Comparison of ENCODE assay signal across 8 cellular contexts in the genomic region with DNA sequence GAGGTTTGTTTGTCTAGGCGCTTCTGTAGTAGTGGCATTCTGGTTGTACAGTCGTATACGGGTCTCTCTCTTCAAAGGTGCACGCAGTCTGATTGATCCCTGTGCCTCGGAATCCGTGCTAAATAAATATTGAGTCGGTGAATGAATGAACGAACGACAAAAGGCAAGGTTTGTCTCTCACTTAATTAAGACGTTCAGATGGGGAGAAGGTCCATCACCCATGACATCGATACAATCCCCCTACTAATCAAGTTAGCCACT.
DNase-seq lines count a peak whose midpoint lies in the region; ATAC-seq, FAIRE-seq and TF ChIP-seq lines count a peak whose summit lies in the region.

No MANE protein-coding gene starts in this region.

- no peak for TF ChIP-seq CTCF in astrocyte of the spinal cord (IDR thresholded peaks at IDR 0.05; ENCODE audit: low read depth, low read length)

- H3K27me3 ChIP-seq in mucosa of rectum (ENCODE audit: control insufficient read depth in 2 of 2, insufficient read depth in 2 of 2, low read length in 2 of 2): no peaks in the 10 kb centered on the region

- no peaks in the 10 kb centered on the region for H3K9me3 ChIP-seq in mucosa of rectum (ENCODE audit: control insufficient read depth in 2 of 2, low read length in 2 of 2)

- in situ Hi-C loops in astrocyte of the spinal cord (cut with HindIII; ENCODE audit: low sequenced_read_pairs): no loop called here

- no peaks in the 10 kb centered on the region for H3K36me3 ChIP-seq in mucosa of rectum (ENCODE audit: control insufficient read depth in 2 of 2, insufficient read depth in 2 of 2, low read length in 2 of 2)

- DNase-seq in astrocyte of the spinal cord (ENCODE audit: low read depth, low spot score) (no peak), RCC 7860 (ENCODE audit: low spot score) (no peak), germinal center (ENCODE audit: low spot score) (no peak)
- DNase-seq in central memory CD4-positive, alpha-beta T cell: no peak
- no peak for DNase-seq in NK-92 treated with Interleukin-12 subunit alpha and Interleukin-12 subunit beta, amount 100 ng/mL, for 24 hours (lab: John Stamatoyannopoulos, UW)

- peak overlapping the region in 1 of 2 donors; percentile 97 for H3K27ac ChIP-seq in mucosa of rectum (ENCODE audit: low read depth in 2 of 2, low read length in 2 of 2)

- H3K4me1 ChIP-seq in mucosa of rectum (ENCODE audit: control insufficient read depth in 2 of 2, insufficient read depth in 2 of 2, low read length in 2 of 2): peaks cover 5 to 15% of the 10 kb centered on the region in 2 donors

- H3K9ac ChIP-seq in mucosa of rectum (ENCODE audit: low read depth in 1 of 2, low read length in 2 of 2): peak overlapping the region; percentile 27 to 42

- ATAC-seq in GM18520 (IDR thresholded peaks at IDR 0.05; ENCODE audit: unreplicated experiment): peak; percentile 1
- ATAC-seq in HG03432 (IDR thresholded peaks at IDR 0.05; ENCODE audit: unreplicated experiment): peak; percentile 0

- no peak for FAIRE-seq in RCC 7860 (lab: Jason Lieb, UNC)

- peak overlapping the region; percentile 78 for H3K4me3 ChIP-seq in astrocyte of the spinal cord (ENCODE audit: low read depth, low read length)
- H3K4me3 ChIP-seq in mucosa of rectum (ENCODE audit: low read length in 2 of 2): peak overlapping the region; percentile 93 to 99
